8 cellular contexts compared by ENCODE assay signal in the genomic region with DNA sequence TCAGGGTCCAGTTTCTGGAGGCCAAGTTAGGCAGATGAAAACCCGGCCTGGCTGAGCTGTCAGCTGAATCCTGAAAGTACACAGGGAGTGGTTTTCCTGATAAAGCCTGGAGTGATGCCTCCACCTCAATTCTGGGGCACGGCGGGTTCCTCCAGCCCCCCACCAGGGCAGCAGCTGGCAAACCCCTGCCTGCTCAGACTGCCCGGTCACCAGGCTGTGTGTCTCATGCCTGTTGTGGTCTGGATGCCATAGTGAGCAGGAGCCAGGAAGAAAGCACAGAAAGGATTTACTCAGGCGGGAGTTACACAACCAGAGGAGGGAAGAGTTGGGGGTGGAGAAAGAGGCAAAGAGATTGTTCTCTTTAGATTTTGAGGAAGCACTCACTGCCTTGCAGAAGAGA.
DNase-seq lines count a peak whose midpoint lies in the region; ATAC-seq and TF ChIP-seq lines count a peak whose summit lies in the region.

No MANE protein-coding gene starts in this region.

- H3K27me3 Mint-ChIP-seq in CD14-positive monocyte (ENCODE audit: low read depth in 3 of 3) (peaks cover 0 to 12% (median 11%) of the 10 kb centered on the region in 3 donors), progenitor cell of endocrine pancreas (no peaks in the 10 kb centered on the region)
- peaks cover 15% of the 10 kb centered on the region for H3K27me3 Mint-ChIP-seq in activated naive CD8-positive, alpha-beta T cell treated with anti-CD3 and anti-CD28 coated beads for 36 hours

- H3K4me3 ChIP-seq in foreskin fibroblast (ENCODE audit: low read depth in 1 of 2, low read length in 2 of 2), result no peak overlapping the region

- H3K4me3 Mint-ChIP-seq in CD14-positive monocyte (peak overlapping the region in 1 of 2 donors; percentile 39), progenitor cell of endocrine pancreas (ENCODE audit: low read depth) (no peak overlapping the region)
- H3K4me3 Mint-ChIP-seq in activated naive CD8-positive, alpha-beta T cell treated with anti-CD3 and anti-CD28 coated beads for 36 hours, result no peak overlapping the region

- intact Hi-C loops in CD14-positive monocyte (cut with micrococcal nuclease), result no loop called here

- H3K36me3 Mint-ChIP-seq in CD14-positive monocyte (no peaks in the 10 kb centered on the region), progenitor cell of endocrine pancreas (ENCODE audit: insufficient read depth) (peaks cover 25% of the 10 kb centered on the region)
- no peaks in the 10 kb centered on the region for H3K36me3 Mint-ChIP-seq in activated naive CD8-positive, alpha-beta T cell treated with anti-CD3 and anti-CD28 coated beads for 36 hours

- no peak for ATAC-seq in HG03025 (IDR thresholded peaks at IDR 0.05; ENCODE audit: low FRiP score, unreplicated experiment)

- H3K9me3 Mint-ChIP-seq in CD14-positive monocyte, result peaks cover 0 to 2% (median 0%) of the 10 kb centered on the region in 7 donors
- no peaks in the 10 kb centered on the region for H3K9me3 Mint-ChIP-seq in progenitor cell of endocrine pancreas (ENCODE audit: low read depth)
- no peaks in the 10 kb centered on the region for H3K9me3 Mint-ChIP-seq in activated naive CD8-positive, alpha-beta T cell treated with anti-CD3 and anti-CD28 coated beads for 36 hours

- POLR2A ChIA-PET in RWPE1 (lab: Yijun Ruan, JAX; ENCODE audit: low non-redundant PET), result no interaction called here

- H3K27ac ChIP-seq in RWPE1, result peak overlapping the region; percentile 62

- TF ChIP-seq CTCF in CD14-positive monocyte (IDR thresholded peaks at IDR 0.05) (no peak), RWPE1 (conservative IDR thresholded peaks at IDR 0.05; ENCODE audit: low read depth) (no peak), foreskin fibroblast (IDR thresholded peaks at IDR 0.05; ENCODE audit: low read depth, low read length) (no peak), progenitor cell of endocrine pancreas (IDR thresholded peaks at IDR 0.05; ENCODE audit: unreplicated experiment) (no peak)

- DNase-seq in CD14-positive monocyte (ENCODE audit: low spot score) (no peak), RWPE1 (ENCODE audit: low spot score) (no peak), foreskin fibroblast (peak; percentile 81 to 88), progenitor cell of endocrine pancreas (ENCODE audit: low spot score, unreplicated experiment) (no peak), HPDE6-E6E7 (ENCODE audit: extremely low spot score) (no peak), NCI-H2171 (lab: John Stamatoyannopoulos, UW) (no peak)
- no peak for DNase-seq in activated naive CD8-positive, alpha-beta T cell treated with anti-CD3 and anti-CD28 coated beads for 36 hours

- CTCF ChIA-PET in RWPE1 (lab: Yijun Ruan, JAX), result interaction anchor here (0.6 to 1.3 kb wide), 16 partner anchors 17 to 1336 kb away, joined by 3 to 5 read pairs (median 3); no protein-coding TSS in a partner anchor

- peak overlapping the region; percentile 44 to 88 (median 60) for H3K27ac Mint-ChIP-seq in CD14-positive monocyte
- H3K27ac Mint-ChIP-seq in progenitor cell of endocrine pancreas, result peak overlapping the region; percentile 18
- H3K27ac Mint-ChIP-seq in activated naive CD8-positive, alpha-beta T cell treated with anti-CD3 and anti-CD28 coated beads for 36 hours, result no peak overlapping the region

- H3K4me1 Mint-ChIP-seq in CD14-positive monocyte, result peaks cover 16% of the 10 kb centered on the region
- peaks cover 5% of the 10 kb centered on the region for H3K4me1 Mint-ChIP-seq in progenitor cell of endocrine pancreas (ENCODE audit: low read depth)
- peaks cover 1% of the 10 kb centered on the region for H3K4me1 Mint-ChIP-seq in activated naive CD8-positive, alpha-beta T cell treated with anti-CD3 and anti-CD28 coated beads for 36 hours

Comparison
In these comparisons a context has a peak if more than half of its experiments do, and no peak if none do; other contexts are left out.
1. DNase-seq: peak in foreskin fibroblast (2 of 2); none in CD14-positive monocyte (single experiment), RWPE1 (single experiment), progenitor cell of endocrine pancreas (single experiment), HPDE6-E6E7 (single experiment), activated naive CD8-positive, alpha-beta T cell treated with anti-CD3 and anti-CD28 coated beads for 36 hours (single experiment) and NCI-H2171 (single experiment).